Comparison of ENCODE assay signal across 1 cellular context in genomic region chr1:112528076-112528475, GRCh38.
TF ChIP-seq lines count a peak whose summit lies in the region.

No MANE protein-coding gene starts in this region.

TF ChIP-seq in IMR-90, 13 proteins besides CTCF, POLR2A, EP300 and RAD21 (continued from another document):
- TF ChIP-seq ELK1 (IDR thresholded peaks at IDR 0.05; ENCODE audit: borderline replicate concordance, low read depth, low read length) (no peak), CHD1 (IDR thresholded peaks at IDR 0.05; ENCODE audit: low read depth, low read length) (no peak), RCOR1 (IDR thresholded peaks at IDR 0.05; ENCODE audit: insufficient replicate concordance, low read length) (no peak), BHLHE40 (IDR thresholded peaks at IDR 0.05; ENCODE audit: low read depth, low read length) (no peak), MAFK (IDR thresholded peaks at IDR 0.05; ENCODE audit: low read depth, low read length) (no peak)
